In genomic region chr3:154132777-154133375, GRCh38 we compare ENCODE assay signal across 14 cellular contexts. TPM values are rescaled to one million over a fixed set of nuclear protein-coding genes. Genes with fewer than 3 reads are reported as not detected.
A peak's percentile ranks its signal among the peaks of the same experiment; 100 is the strongest.
DNase-seq lines count a peak whose midpoint lies in the region; ATAC-seq and TF ChIP-seq lines count a peak whose summit lies in the region.
"Had no signal": no experiment of that assay in that cellular context is flagged by ENCODE, and none has a peak within 500 bp of the region (broad histone marks: within the 10 kb centered on the region; RNA-seq: fewer than 3 reads in every experiment).

No MANE protein-coding gene starts in this region.

- no peak overlapping the region for H3K9ac ChIP-seq in SU-DHL-6 (ENCODE audit: low read length)

- intact Hi-C loops in mucosa of descending colon (cut with DNase I, micrococcal nuclease) = no loop called here

- ATAC-seq in mucosa of descending colon (peak; percentile 99), GM18868 (IDR thresholded peaks at IDR 0.05; ENCODE audit: unreplicated experiment) (no peak), GM19397 (IDR thresholded peaks at IDR 0.05; ENCODE audit: unreplicated experiment) (no peak)
- ATAC-seq in effector memory CD8-positive, alpha-beta T cell (replicated peaks) = no peak
- ATAC-seq: Panc1 had no signal

- H3K36me3 Mint-ChIP-seq in effector memory CD8-positive, alpha-beta T cell (ENCODE audit: insufficient read depth) = no peaks in the 10 kb centered on the region

- no peak overlapping the region for H2AFZ ChIP-seq in SU-DHL-6 (ENCODE audit: low read depth, low read length, severe bottlenecking)

- TF ChIP-seq CTCF in SU-DHL-6 (IDR thresholded peaks at IDR 0.05; ENCODE audit: insufficient read depth, low read length, poor library complexity, severe bottlenecking) = no peak
- TF ChIP-seq CTCF in mucosa of descending colon (IDR thresholded peaks at IDR 0.05) = no peak

- DNase-seq in HEK293T (ENCODE audit: extremely low spot score) (peak; percentile 52), NCI-H146 (lab: John Stamatoyannopoulos, UW) (peak; percentile 72), mucosa of descending colon (peak in 1 of 3 donors; percentile 52), iPS-NIHi7 (ENCODE audit: extremely low spot score) (no peak)
- DNase-seq in effector memory CD8-positive, alpha-beta T cell = no peak
- DNase-seq: activated B cell treated with CpG ODN at 0.5 μM for 24 hours; Calu3; central memory CD4-positive, alpha-beta T cell; left cardiac atrium; testis had no signal

- H3K9me3 ChIP-seq in SU-DHL-6 (ENCODE audit: insufficient read depth, low read length) = no peaks in the 10 kb centered on the region
- no peaks in the 10 kb centered on the region for H3K9me3 ChIP-seq in mucosa of descending colon
- H3K9me3 ChIP-seq: testis had no signal

- no peaks in the 10 kb centered on the region for H3K9me2 ChIP-seq in SU-DHL-6 (replicated peaks; ENCODE audit: insufficient read depth, low read length)

- no peak overlapping the region for H3K27ac ChIP-seq in SU-DHL-6 (ENCODE audit: low read depth, low read length)
- H3K27ac ChIP-seq: testis had no signal

- CTCF ChIA-PET in HEK293T (lab: Yijun Ruan, JAX) = no interaction called here

- H3K27ac Mint-ChIP-seq in effector memory CD8-positive, alpha-beta T cell = no peak overlapping the region
- H3K27ac Mint-ChIP-seq: activated B cell treated with CpG ODN at 0.5 μM for 24 hours had no signal

- no peaks in the 10 kb centered on the region for H3F3A ChIP-seq in SU-DHL-6 (ENCODE audit: insufficient read depth)

- POLR2A ChIA-PET in HEK293T (lab: Yijun Ruan, JAX) = interaction anchor here (1.0 kb wide), 2 partner anchors 10 to 12 kb away, joined by 3 read pairs; partner anchors contain the start of gene ARHGEF26

- no peaks in the 10 kb centered on the region for H3K9me3 Mint-ChIP-seq in effector memory CD8-positive, alpha-beta T cell
- H3K9me3 Mint-ChIP-seq: activated B cell treated with CpG ODN at 0.5 μM for 24 hours had no signal

- H3K79me2 ChIP-seq in SU-DHL-6 (ENCODE audit: insufficient read depth, low read length) = no peaks in the 10 kb centered on the region

- no peaks in the 10 kb centered on the region for H4K20me1 ChIP-seq in SU-DHL-6 (ENCODE audit: low read depth, low read length)

- H3K27me3 Mint-ChIP-seq in effector memory CD8-positive, alpha-beta T cell = peaks cover 18 to 39% of the 10 kb centered on the region in 2 donors

- no peaks in the 10 kb centered on the region for H3K4me1 Mint-ChIP-seq in effector memory CD8-positive, alpha-beta T cell (ENCODE audit: low read depth in 2 of 2)
- H3K4me1 Mint-ChIP-seq: activated B cell treated with CpG ODN at 0.5 μM for 24 hours had no signal

- no peaks in the 10 kb centered on the region for H3K27me3 ChIP-seq in SU-DHL-6 (ENCODE audit: low read length)
- H3K27me3 ChIP-seq: testis had no signal

- no peak overlapping the region for H3K4me3 Mint-ChIP-seq in effector memory CD8-positive, alpha-beta T cell
- H3K4me3 Mint-ChIP-seq: activated B cell treated with CpG ODN at 0.5 μM for 24 hours had no signal

- H3K4me3 ChIP-seq in SU-DHL-6 (ENCODE audit: insufficient read depth, low read length, poor library complexity, severe bottlenecking) (no peak overlapping the region), mucosa of descending colon (no peak overlapping the region)
- H3K4me3 ChIP-seq: testis had no signal

- H3K36me3 ChIP-seq in SU-DHL-6 (ENCODE audit: low read length) (no peaks in the 10 kb centered on the region), mucosa of descending colon (ENCODE audit: low read depth) (no peaks in the 10 kb centered on the region)

- H3K4me2 ChIP-seq in SU-DHL-6 (ENCODE audit: low read depth, low read length, poor library complexity, severe bottlenecking) = peak overlapping the region; percentile 2

- H3K4me1 ChIP-seq in mucosa of descending colon (ENCODE audit: low read depth) = peaks cover 8% of the 10 kb centered on the region
- H3K4me1 ChIP-seq: testis had no signal

TF ChIP-seq in HEK293T, 16 proteins besides CTCF, POLR2A, EP300 and RAD21:
- TF ChIP-seq CTBP1 (IDR thresholded peaks at IDR 0.05; ENCODE audit: borderline replicate concordance) = peak; percentile 78
- no peak for TF ChIP-seq HDGF (IDR thresholded peaks at IDR 0.05; ENCODE audit: borderline replicate concordance)
- TF ChIP-seq TARDBP (IDR thresholded peaks at IDR 0.05) = no peak
- no peak for TF ChIP-seq L3MBTL2 (conservative IDR thresholded peaks at IDR 0.05)
- peak; percentile 90 for TF ChIP-seq PKNOX1 (IDR thresholded peaks at IDR 0.05)
- no peak for TF ChIP-seq ELF4 (IDR thresholded peaks at IDR 0.05)
- TF ChIP-seq FOXK2 (IDR thresholded peaks at IDR 0.05) = peak; percentile 75; the same call in 1 of the 2 replicates
- TF ChIP-seq LEF1 (IDR thresholded peaks at IDR 0.05; ENCODE audit: borderline replicate concordance) = no peak

RNA-seq across cellular contexts. Expression of gene ARHGEF26, which starts 11.7 kb away (rescaled TPM):
- 10 to 100 TPM in 1 of 3 donors, 1 to 10 TPM in 2; 3.0 to 46.4 (median 6.8) TPM for total RNA-seq in mucosa of descending colon
- total RNA-seq: activated B cell treated with CpG ODN at 0.5 μM for 24 hours had no signal

Comparison
In these comparisons a context has a peak if more than half of its experiments do, and no peak if none do; other contexts are left out.
1. DNase-seq: peak in HEK293T (single experiment) and NCI-H146 (single experiment); none in iPS-NIHi7 (single experiment) and effector memory CD8-positive, alpha-beta T cell (0 of 3).